Comparison of ENCODE assay signal across 32 cellular contexts in genomic region chr19:49718991-49719390, GRCh38. TPM values are rescaled to one million over a fixed set of nuclear protein-coding genes. Genes with fewer than 3 reads are reported as not detected.
DNase-seq lines count a peak whose midpoint lies in the region; ATAC-seq and TF ChIP-seq lines count a peak whose summit lies in the region.
"Had no signal": no experiment of that assay in that cellular context is flagged by ENCODE, and none has a peak within 500 bp of the region (broad histone marks: within the 10 kb centered on the region; RNA-seq: fewer than 3 reads in every experiment).

No MANE protein-coding gene starts in this region.

- H3K36me3 ChIP-seq in right atrium auricular region: no peaks in the 10 kb centered on the region
- peaks cover 0 to 23% (median 0%) of the 10 kb centered on the region in 3 donors for H3K36me3 ChIP-seq in tibial nerve
- H3K36me3 ChIP-seq: BLaER1, breast epithelium, esophagus muscularis mucosa, heart right ventricle, lower lobe of right lung had no signal

- no peak for TF ChIP-seq POLR2A in tibial nerve (IDR thresholded peaks at IDR 0.05)

- TF ChIP-seq CTCF in right atrium auricular region (IDR thresholded peaks at IDR 0.05) (no peak), RWPE1 (conservative IDR thresholded peaks at IDR 0.05; ENCODE audit: low read depth) (no peak), tibial nerve (IDR thresholded peaks at IDR 0.05) (no peak)

- H3K27ac ChIP-seq in right atrium auricular region (no peak overlapping the region), RWPE1 (no peak overlapping the region; the same call in 1 of the 2 replicates), tibial nerve (no peak overlapping the region)
- H3K27ac ChIP-seq: BLaER1, breast epithelium, coronary artery, esophagus muscularis mucosa, foreskin keratinocyte, psoas muscle had no signal

- no peaks in the 10 kb centered on the region for H3K9me3 Mint-ChIP-seq in activated naive CD4-positive, alpha-beta T cell treated with anti-CD3 and anti-CD28 coated beads, Interleukin-2, amount 50 U/mL, for 24 hours
- no peaks in the 10 kb centered on the region for H3K9me3 Mint-ChIP-seq in activated naive CD8-positive, alpha-beta T cell treated with anti-CD3 and anti-CD28 coated beads, Interleukin-2, amount 10 ng/mL, durations not matched to agents 7 days and 5 days
- H3K9me3 Mint-ChIP-seq in naive B cell: peaks cover 0 to 5% (median 0%) of the 10 kb centered on the region in 7 donors
- H3K9me3 Mint-ChIP-seq: stimulated activated naive CD8-positive, alpha-beta T cell treated with anti-CD3 and anti-CD28 coated beads, Interleukin-15, Interleukin-2, amounts not matched to agents 100 ng/mL and 50 ng/mL, for 24 hours had no signal

- peaks cover 3% of the 10 kb centered on the region for H3K36me3 Mint-ChIP-seq in activated naive CD4-positive, alpha-beta T cell treated with anti-CD3 and anti-CD28 coated beads, Interleukin-2, amount 50 U/mL, for 24 hours
- no peaks in the 10 kb centered on the region for H3K36me3 Mint-ChIP-seq in activated naive CD8-positive, alpha-beta T cell treated with anti-CD3 and anti-CD28 coated beads, Interleukin-2, amount 10 ng/mL, durations not matched to agents 7 days and 5 days
- peaks cover 0 to 6% of the 10 kb centered on the region in 2 donors for H3K36me3 Mint-ChIP-seq in naive B cell

- POLR2A ChIA-PET in activated naive CD8-positive, alpha-beta T cell treated with anti-CD3 and anti-CD28 coated beads, Interleukin-2, amount 10 ng/mL, durations not matched to agents 7 days and 5 days (lab: Charles Lee): interaction anchor here (2.2 kb wide), 1 partner anchor 129 kb away, joined by 5 read pairs; no protein-coding TSS in a partner anchor
- POLR2A ChIA-PET in RWPE1 (lab: Yijun Ruan, JAX; ENCODE audit: low non-redundant PET): no interaction called here

- ATAC-seq in activated naive CD8-positive, alpha-beta T cell treated with anti-CD3 and anti-CD28 coated beads, Interleukin-2, amount 10 ng/mL, durations not matched to agents 7 days and 5 days (ENCODE audit: low read depth): no peak
- ATAC-seq in naive B cell (ENCODE audit: low read depth in 2 of 2): peak in 1 of 2 donors; percentile 26
- ATAC-seq: foreskin keratinocyte, heart right ventricle, lower lobe of right lung, psoas muscle had no signal

- CTCF ChIA-PET in RWPE1 (lab: Yijun Ruan, JAX): no interaction called here

- DNase-seq in activated naive CD4-positive, alpha-beta T cell treated with Interleukin-2 at 50 U/mL for 16 hours: no peak
- DNase-seq in activated naive CD8-positive, alpha-beta T cell treated with anti-CD3 and anti-CD28 coated beads, Interleukin-2, amount 10 ng/mL, durations not matched to agents 7 days and 5 days: no peak
- no peak for DNase-seq in naive B cell
- DNase-seq in right atrium auricular region (ENCODE audit: low spot score): no peak
- DNase-seq in RWPE1 (ENCODE audit: low spot score): no peak
- DNase-seq in ACHN: no peak
- DNase-seq in tibial nerve (ENCODE audit: low spot score in 2 of 2): no peak
- DNase-seq: activated CD4-positive, alpha-beta T cell treated with anti-CD3 and anti-CD28 coated beads, Interleukin-2, amount 50 U/mL, for 4 hours; activated effector memory CD4-positive, alpha-beta T cell treated with anti-CD3 and anti-CD28 coated beads, Interleukin-2, amount 50 U/mL, for 16 hours; Calu3; DMS79 treated with DMSO at 0.1 percent for 48 hours; endodermal cell; foreskin keratinocyte; GF-D8; H7; heart right ventricle; lower lobe of right lung; NCI-H1105; NCI-H187 treated with DMSO at 0.1 percent for 48 hours; NCI-H2171 treated with DMSO at 0.1 percent for 48 hours; NCI-H526; psoas muscle; stimulated activated CD4-positive, alpha-beta T cell treated with anti-CD3 and anti-CD28 coated beads, Interleukin-15, amount 100 ng/mL, for 24 hours; SW 1271; T1000 had no signal

- peak overlapping the region; percentile 69 for H3K4me3 Mint-ChIP-seq in activated naive CD4-positive, alpha-beta T cell treated with anti-CD3 and anti-CD28 coated beads, Interleukin-2, amount 50 U/mL, for 24 hours
- H3K4me3 Mint-ChIP-seq in activated naive CD8-positive, alpha-beta T cell treated with anti-CD3 and anti-CD28 coated beads, Interleukin-2, amount 10 ng/mL, durations not matched to agents 7 days and 5 days: no peak overlapping the region
- peak overlapping the region in 5 of 8 donors; percentile 9 to 63 (median 22) for H3K4me3 Mint-ChIP-seq in naive B cell
- H3K4me3 Mint-ChIP-seq: endodermal cell had no signal

- in situ Hi-C loops in ACHN (cut with HindIII; ENCODE audit: low pct_ligation_motif_present, low pct_unique_long_range_greater_than_20kb, low sequenced_read_pairs): no loop called here

- no peak overlapping the region for H3K27ac Mint-ChIP-seq in activated naive CD4-positive, alpha-beta T cell treated with anti-CD3 and anti-CD28 coated beads, Interleukin-2, amount 50 U/mL, for 24 hours
- peak overlapping the region; percentile 24 for H3K27ac Mint-ChIP-seq in activated naive CD8-positive, alpha-beta T cell treated with anti-CD3 and anti-CD28 coated beads, Interleukin-2, amount 10 ng/mL, durations not matched to agents 7 days and 5 days
- peak overlapping the region in 3 of 6 donors; percentile 28 to 52 (median 34) for H3K27ac Mint-ChIP-seq in naive B cell
- H3K27ac Mint-ChIP-seq: stimulated activated naive CD8-positive, alpha-beta T cell treated with anti-CD3 and anti-CD28 coated beads, Interleukin-15, Interleukin-2, amounts not matched to agents 100 ng/mL and 50 ng/mL, for 24 hours had no signal

- TF ChIP-seq EP300 in tibial nerve (IDR thresholded peaks at IDR 0.05): no peak

- H3K4me1 ChIP-seq in right atrium auricular region (no peaks in the 10 kb centered on the region), tibial nerve (peaks cover 0 to 7% (median 2%) of the 10 kb centered on the region in 4 donors)
- H3K4me1 ChIP-seq: breast epithelium, foreskin keratinocyte, psoas muscle had no signal

- WGBS in tibial nerve, 2 donors: 79% methylated on average over 6 of the region's 6 CpGs

- peaks cover 16% of the 10 kb centered on the region for H3K4me1 Mint-ChIP-seq in activated naive CD4-positive, alpha-beta T cell treated with anti-CD3 and anti-CD28 coated beads, Interleukin-2, amount 50 U/mL, for 24 hours
- peaks cover 8% of the 10 kb centered on the region for H3K4me1 Mint-ChIP-seq in activated naive CD8-positive, alpha-beta T cell treated with anti-CD3 and anti-CD28 coated beads, Interleukin-2, amount 10 ng/mL, durations not matched to agents 7 days and 5 days
- H3K4me1 Mint-ChIP-seq in naive B cell: peaks cover 10 to 24% (median 11%) of the 10 kb centered on the region in 3 donors

- H3K27me3 Mint-ChIP-seq in activated naive CD4-positive, alpha-beta T cell treated with anti-CD3 and anti-CD28 coated beads, Interleukin-2, amount 50 U/mL, for 24 hours: no peaks in the 10 kb centered on the region
- H3K27me3 Mint-ChIP-seq in activated naive CD8-positive, alpha-beta T cell treated with anti-CD3 and anti-CD28 coated beads, Interleukin-2, amount 10 ng/mL, durations not matched to agents 7 days and 5 days: no peaks in the 10 kb centered on the region
- H3K27me3 Mint-ChIP-seq in naive B cell: peaks cover 0 to 6% (median 0%) of the 10 kb centered on the region in 3 donors
- H3K27me3 Mint-ChIP-seq: stimulated activated naive CD8-positive, alpha-beta T cell treated with anti-CD3 and anti-CD28 coated beads, Interleukin-15, Interleukin-2, amounts not matched to agents 100 ng/mL and 50 ng/mL, for 24 hours had no signal

- H3K27me3 ChIP-seq in right atrium auricular region (no peaks in the 10 kb centered on the region), tibial nerve (no peaks in the 10 kb centered on the region)
- H3K27me3 ChIP-seq: BLaER1, breast epithelium, foreskin keratinocyte, heart right ventricle had no signal

- H3K4me3 ChIP-seq in right atrium auricular region (no peak overlapping the region), tibial nerve (no peak overlapping the region)
- H3K4me3 ChIP-seq: BLaER1, esophagus muscularis mucosa, heart right ventricle had no signal

- H3K9me3 ChIP-seq in right atrium auricular region (no peaks in the 10 kb centered on the region), tibial nerve (no peaks in the 10 kb centered on the region)
- H3K9me3 ChIP-seq: breast epithelium, esophagus muscularis mucosa, heart right ventricle, lower lobe of right lung, psoas muscle had no signal

RNA-seq across cellular contexts. Expression of gene CPT1C, which starts 28.1 kb away (rescaled TPM):
- total RNA-seq in activated naive CD8-positive, alpha-beta T cell treated with anti-CD3 and anti-CD28 coated beads, Interleukin-2, amount 10 ng/mL, durations not matched to agents 7 days and 5 days: 1 to 10 TPM; 2.1 to 4.1 TPM
- not detected for polyA plus RNA-seq in naive B cell (ENCODE audit: low read depth in 6 of 6)
- total RNA-seq in right atrium auricular region (1 to 10 TPM; 1.2 to 2.8 TPM), tibial nerve (1 to 10 TPM in 3 of 4 donors, under 1 TPM in 1; 0.44 to 4.1 (median 2.2) TPM)

RNA-seq across cellular contexts. Expression of gene ADM5, which starts 29.6 kb away (rescaled TPM):
- total RNA-seq in activated naive CD8-positive, alpha-beta T cell treated with anti-CD3 and anti-CD28 coated beads, Interleukin-2, amount 10 ng/mL, durations not matched to agents 7 days and 5 days: 1 to 10 TPM; 4.1 to 4.3 TPM
- under 1 TPM in 4 of 6 donors, not detected in 2; 0.19 to 0.47 (median 0.26) TPM for polyA plus RNA-seq in naive B cell (ENCODE audit: low read depth in 6 of 6)
- total RNA-seq in right atrium auricular region (under 1 TPM in 1 of 2 donors, not detected in 1; 0.43 TPM), tibial nerve (1 to 10 TPM in 2 of 4 donors, not detected in 2; 1.5 to 4.3 TPM)

RNA-seq across cellular contexts. Expression of gene PRMT1, which starts 41.9 kb away (rescaled TPM):
- 100 to 1,000 TPM; 118 to 123 TPM for total RNA-seq in activated naive CD8-positive, alpha-beta T cell treated with anti-CD3 and anti-CD28 coated beads, Interleukin-2, amount 10 ng/mL, durations not matched to agents 7 days and 5 days
- polyA plus RNA-seq in naive B cell (ENCODE audit: low read depth in 6 of 6): 100 to 1,000 TPM; 175 to 363 (median 192) TPM
- total RNA-seq in right atrium auricular region (100 to 1,000 TPM; 187 to 192 TPM), tibial nerve (100 to 1,000 TPM; 106 to 147 (median 132) TPM)

RNA-seq across cellular contexts. Expression of gene TSKS, which starts 44.1 kb away (rescaled TPM):
- total RNA-seq in activated naive CD8-positive, alpha-beta T cell treated with anti-CD3 and anti-CD28 coated beads, Interleukin-2, amount 10 ng/mL, durations not matched to agents 7 days and 5 days: 1 to 10 TPM; 2.0 to 2.4 TPM
- polyA plus RNA-seq in naive B cell (ENCODE audit: low read depth in 6 of 6): under 1 TPM in 1 of 6 donors, not detected in 5; 0.18 TPM
- total RNA-seq in right atrium auricular region: under 1 TPM; 0.28 to 0.96 TPM
- 1 to 10 TPM; 1.1 to 2.5 (median 1.6) TPM for total RNA-seq in tibial nerve
- total RNA-seq: A673, Calu3 had no signal

RNA-seq across cellular contexts. Expression of gene AP2A1, which starts 47.8 kb away (rescaled TPM):
- total RNA-seq in activated naive CD8-positive, alpha-beta T cell treated with anti-CD3 and anti-CD28 coated beads, Interleukin-2, amount 10 ng/mL, durations not matched to agents 7 days and 5 days: 10 to 100 TPM; 81.6 to 87.7 TPM
- 1 to 10 TPM; 3.9 to 8.0 (median 5.0) TPM for polyA plus RNA-seq in naive B cell (ENCODE audit: low read depth in 6 of 6)
- total RNA-seq in right atrium auricular region (10 to 100 TPM; 72.5 to 97.3 TPM), tibial nerve (100 to 1,000 TPM in 2 of 4 donors, 10 to 100 TPM in 2; 92.9 to 117 (median 104) TPM)
